In the genomic region with DNA sequence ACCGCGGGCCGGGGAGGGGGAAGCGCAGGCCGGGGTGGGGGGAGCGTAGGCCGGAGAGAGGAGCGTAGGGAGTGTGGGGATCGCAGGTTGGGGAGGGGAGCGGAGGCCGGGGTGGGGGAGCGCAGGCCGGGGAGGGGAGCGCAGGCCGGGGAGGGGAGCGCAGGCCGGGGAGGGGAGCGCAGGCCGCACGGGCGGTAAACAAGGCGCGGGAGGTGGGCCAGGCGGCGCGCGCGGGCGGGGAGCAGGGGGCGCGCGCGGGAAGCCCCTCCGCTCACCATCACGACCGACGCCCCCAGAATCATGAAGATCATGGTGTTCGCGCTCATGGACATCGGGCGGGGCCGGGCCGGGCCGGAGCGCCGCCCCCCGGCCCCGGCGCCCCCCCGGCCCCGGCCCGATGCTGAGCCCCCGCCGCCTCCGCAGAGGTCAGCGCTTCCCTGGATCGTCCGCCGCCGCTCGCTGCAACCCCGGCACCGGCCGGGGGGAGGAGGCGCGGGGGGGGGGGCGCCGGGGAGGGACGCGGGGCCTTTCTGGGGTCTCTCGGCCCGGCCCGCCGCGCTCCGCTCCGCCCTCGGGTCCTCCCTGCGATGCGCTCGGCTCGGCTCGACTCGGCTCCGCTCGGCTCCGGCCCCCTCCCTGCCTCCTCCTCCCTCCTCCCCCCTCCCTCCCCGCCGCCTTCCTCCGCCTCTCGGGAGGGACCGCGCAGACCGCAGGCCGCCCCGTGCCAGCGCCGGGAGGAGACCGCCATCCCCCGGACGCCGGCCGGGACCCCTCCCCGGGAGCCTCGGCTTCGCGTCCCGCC, we compare ENCODE assay signal across 8 cellular contexts. TPM values are rescaled to one million over a fixed set of nuclear protein-coding genes. Genes with fewer than 3 reads are reported as not detected.
DNase-seq lines count a peak whose midpoint lies in the region; ATAC-seq and TF ChIP-seq lines count a peak whose summit lies in the region.

A gene (minus strand): TSS at position 610 of the 802 bp plus-strand sequence. CDS start 278 bp downstream, at position 332.

- TF ChIP-seq CTCF in upper lobe of right lung (IDR thresholded peaks at IDR 0.05) = no peak

- DNase-seq in CD1c-positive myeloid dendritic cell (ENCODE audit: extremely low spot score) = peak; percentile 20
- peak; percentile 56 for DNase-seq in SK-N-DZ (ENCODE audit: low spot score)
- DNase-seq in amniotic stem cell (lab: John Stamatoyannopoulos, UW) = peak; percentile 53
- peak; percentile 89 for DNase-seq in left ventricle myocardium superior
- peak; percentile 32 for DNase-seq in pulmonary artery endothelial cell (ENCODE audit: low read depth, low spot score)
- peak; percentile 85 for DNase-seq in upper lobe of right lung
- no peak for DNase-seq in HUDEP-2 (lab: John Stamatoyannopoulos, UW; ENCODE audit: unreplicated experiment in 76 of 76)
- DNase-seq in NCI-H2029 (lab: John Stamatoyannopoulos, UW) = no peak

- peak within 1 kb of the TSS; percentile 45 for H3K4me3 ChIP-seq in upper lobe of right lung

- H3K27ac ChIP-seq in upper lobe of right lung = peak within 1 kb of the TSS; percentile 24

- no peaks in the 10 kb centered on the region for H3K27me3 ChIP-seq in upper lobe of right lung

- ATAC-seq in left ventricle myocardium superior (peak; percentile 73), upper lobe of right lung (peak; percentile 73)

- intact Hi-C loops in left ventricle myocardium superior (cut with micrococcal nuclease) = no loop called here
- intact Hi-C loops in upper lobe of right lung (cut with DNase I) = no loop called here

- H3K36me3 ChIP-seq in upper lobe of right lung = peaks cover 22% of the 10 kb centered on the region

- H3K9me3 ChIP-seq in upper lobe of right lung = no peaks in the 10 kb centered on the region

- H3K4me1 ChIP-seq in upper lobe of right lung = peaks cover 13% of the 10 kb centered on the region

RNA-seq across cellular contexts. Expression of the gene that starts here (rescaled TPM):
- polyA plus RNA-seq in SK-N-DZ (2014; cell fraction: cytosol; rRNA removed) = 3.2 and 10.5 TPM in 2 replicates
- 21.7 and 25.4 TPM in 2 replicates for polyA plus RNA-seq in SK-N-DZ (2014; cell fraction: nucleus; rRNA removed)
- total RNA-seq in left ventricle myocardium superior (8.9 TPM), pulmonary artery endothelial cell (2.2 and 3.0 TPM in 2 replicates), upper lobe of right lung (2.9 TPM)

Comparison
In these comparisons a context has a peak if more than half of its experiments do, and no peak if none do; other contexts are left out.
1. DNase-seq: peak in CD1c-positive myeloid dendritic cell (single experiment), SK-N-DZ (single experiment), amniotic stem cell (single experiment), left ventricle myocardium superior (single experiment), pulmonary artery endothelial cell (single experiment) and upper lobe of right lung (single experiment); none in HUDEP-2 (0 of 76) and NCI-H2029 (single experiment).